Comparison of ENCODE assay signal across 1 cellular context in the genomic region with DNA sequence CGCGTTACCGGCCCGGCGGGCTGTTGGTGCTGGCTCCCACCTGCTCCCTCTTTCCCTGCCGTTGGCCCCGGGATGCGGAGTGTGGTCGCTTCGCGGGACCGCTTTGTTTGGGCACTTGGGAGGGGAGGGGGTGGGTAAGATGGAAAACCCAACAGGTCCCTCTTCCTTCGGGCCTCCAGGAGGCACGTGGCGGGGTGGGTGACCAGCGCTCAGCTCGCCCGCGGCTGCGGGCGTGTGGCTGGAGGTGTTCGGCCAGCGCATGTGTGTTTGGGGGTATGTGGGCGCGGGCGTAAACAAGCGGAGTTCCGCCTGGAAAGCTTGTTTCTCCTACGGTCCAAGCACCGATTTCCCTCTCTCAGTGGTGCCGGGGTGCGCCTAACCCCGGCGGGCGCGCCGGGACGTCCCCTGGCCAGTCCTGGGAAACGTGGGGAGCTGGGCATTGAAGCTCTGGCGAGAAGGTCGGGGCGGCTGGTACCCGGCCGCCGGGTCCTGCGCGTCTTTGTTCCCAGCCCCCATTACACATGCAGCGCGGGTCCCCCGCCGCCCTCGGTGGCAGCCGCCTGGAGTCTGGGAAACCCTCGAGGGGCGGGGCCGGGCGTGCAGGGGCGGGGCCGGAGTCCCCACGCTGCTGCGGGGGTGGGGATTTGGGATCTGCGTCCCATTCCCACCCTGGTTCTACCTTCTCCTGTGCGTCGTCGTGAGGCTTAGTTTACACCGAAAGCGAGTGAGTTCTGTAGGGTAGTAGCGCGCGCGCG.
TF ChIP-seq lines count a peak whose summit lies in the region.

No MANE protein-coding gene starts in this region.

TF ChIP-seq in HepG2, 621 proteins besides CTCF, POLR2A, EP300 and RAD21 (continued from another document and continues in another):
- TF ChIP-seq ZNF839 (CRISPR knock-in tag; IDR thresholded peaks at IDR 0.05; ENCODE audit: borderline replicate concordance) (no peak), NR2F6 (IDR thresholded peaks at IDR 0.05) (no peak), NR2F6 (CRISPR knock-in tag; IDR thresholded peaks at IDR 0.05) (0 out of 2 replicates have a peak, but pooled peaks have one; percentile 2), NFE2L1 (CRISPR knock-in tag; IDR thresholded peaks at IDR 0.05; ENCODE audit: borderline replicate concordance) (no peak), IRX3 (CRISPR knock-in tag; IDR thresholded peaks at IDR 0.05; ENCODE audit: borderline replicate concordance, low read depth) (no peak), DMAP1 (CRISPR knock-in tag; IDR thresholded peaks at IDR 0.05) (0 out of 2 replicates have a peak, but pooled peaks have one; percentile 18), ZNF329 (CRISPR knock-in tag; IDR thresholded peaks at IDR 0.05; ENCODE audit: low read depth) (no peak), ZNF264 (CRISPR knock-in tag; IDR thresholded peaks at IDR 0.05) (no peak), JUN (CRISPR knock-in tag; IDR thresholded peaks at IDR 0.05) (no peak), SMAD1 (CRISPR knock-in tag; IDR thresholded peaks at IDR 0.05; ENCODE audit: borderline replicate concordance, low read depth) (peak; percentile 29; the same call in 1 of the 2 replicates), ZBTB7A (CRISPR knock-in tag; IDR thresholded peaks at IDR 0.05) (peak; percentile 18; the same call in 1 of the 2 replicates), NCOA2 (CRISPR knock-in tag; IDR thresholded peaks at IDR 0.05) (no peak), NR3C1 (CRISPR knock-in tag; IDR thresholded peaks at IDR 0.05) (no peak), ZNF263 (CRISPR knock-in tag; IDR thresholded peaks at IDR 0.05) (no peak), ZNF598 (CRISPR knock-in tag; IDR thresholded peaks at IDR 0.05; ENCODE audit: borderline replicate concordance) (no peak), RORA (CRISPR knock-in tag; IDR thresholded peaks at IDR 0.05) (no peak), ZNF101 (CRISPR knock-in tag; IDR thresholded peaks at IDR 0.05; ENCODE audit: borderline replicate concordance, low read depth) (no peak), NFKBIZ (CRISPR knock-in tag; IDR thresholded peaks at IDR 0.05) (no peak), IRF2 (CRISPR knock-in tag; IDR thresholded peaks at IDR 0.05) (peak; percentile 48; the same call in 1 of the 2 replicates)
- TF ChIP-seq, protein P1, sequence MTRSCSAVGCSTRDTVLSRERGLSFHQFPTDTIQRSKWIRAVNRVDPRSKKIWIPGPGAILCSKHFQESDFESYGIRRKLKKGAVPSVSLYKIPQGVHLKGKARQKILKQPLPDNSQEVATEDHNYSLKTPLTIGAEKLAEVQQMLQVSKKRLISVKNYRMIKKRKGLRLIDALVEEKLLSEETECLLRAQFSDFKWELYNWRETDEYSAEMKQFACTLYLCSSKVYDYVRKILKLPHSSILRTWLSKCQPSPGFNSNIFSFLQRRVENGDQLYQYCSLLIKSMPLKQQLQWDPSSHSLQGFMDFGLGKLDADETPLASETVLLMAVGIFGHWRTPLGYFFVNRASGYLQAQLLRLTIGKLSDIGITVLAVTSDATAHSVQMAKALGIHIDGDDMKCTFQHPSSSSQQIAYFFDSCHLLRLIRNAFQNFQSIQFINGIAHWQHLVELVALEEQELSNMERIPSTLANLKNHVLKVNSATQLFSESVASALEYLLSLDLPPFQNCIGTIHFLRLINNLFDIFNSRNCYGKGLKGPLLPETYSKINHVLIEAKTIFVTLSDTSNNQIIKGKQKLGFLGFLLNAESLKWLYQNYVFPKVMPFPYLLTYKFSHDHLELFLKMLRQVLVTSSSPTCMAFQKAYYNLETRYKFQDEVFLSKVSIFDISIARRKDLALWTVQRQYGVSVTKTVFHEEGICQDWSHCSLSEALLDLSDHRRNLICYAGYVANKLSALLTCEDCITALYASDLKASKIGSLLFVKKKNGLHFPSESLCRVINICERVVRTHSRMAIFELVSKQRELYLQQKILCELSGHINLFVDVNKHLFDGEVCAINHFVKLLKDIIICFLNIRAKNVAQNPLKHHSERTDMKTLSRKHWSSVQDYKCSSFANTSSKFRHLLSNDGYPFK (CRISPR knock-in tag; IDR thresholded peaks at IDR 0.05; ENCODE audit: borderline replicate concordance) = 0 out of 2 replicates have a peak, but pooled peaks have one; percentile 51
- TF ChIP-seq, protein P2, sequence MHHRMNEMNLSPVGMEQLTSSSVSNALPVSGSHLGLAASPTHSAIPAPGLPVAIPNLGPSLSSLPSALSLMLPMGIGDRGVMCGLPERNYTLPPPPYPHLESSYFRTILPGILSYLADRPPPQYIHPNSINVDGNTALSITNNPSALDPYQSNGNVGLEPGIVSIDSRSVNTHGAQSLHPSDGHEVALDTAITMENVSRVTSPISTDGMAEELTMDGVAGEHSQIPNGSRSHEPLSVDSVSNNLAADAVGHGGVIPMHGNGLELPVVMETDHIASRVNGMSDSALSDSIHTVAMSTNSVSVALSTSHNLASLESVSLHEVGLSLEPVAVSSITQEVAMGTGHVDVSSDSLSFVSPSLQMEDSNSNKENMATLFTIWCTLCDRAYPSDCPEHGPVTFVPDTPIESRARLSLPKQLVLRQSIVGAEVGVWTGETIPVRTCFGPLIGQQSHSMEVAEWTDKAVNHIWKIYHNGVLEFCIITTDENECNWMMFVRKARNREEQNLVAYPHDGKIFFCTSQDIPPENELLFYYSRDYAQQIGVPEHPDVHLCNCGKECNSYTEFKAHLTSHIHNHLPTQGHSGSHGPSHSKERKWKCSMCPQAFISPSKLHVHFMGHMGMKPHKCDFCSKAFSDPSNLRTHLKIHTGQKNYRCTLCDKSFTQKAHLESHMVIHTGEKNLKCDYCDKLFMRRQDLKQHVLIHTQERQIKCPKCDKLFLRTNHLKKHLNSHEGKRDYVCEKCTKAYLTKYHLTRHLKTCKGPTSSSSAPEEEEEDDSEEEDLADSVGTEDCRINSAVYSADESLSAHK (CRISPR knock-in tag; IDR thresholded peaks at IDR 0.05; ENCODE audit: borderline replicate concordance) = no peak
- TF ChIP-seq, protein P3, sequence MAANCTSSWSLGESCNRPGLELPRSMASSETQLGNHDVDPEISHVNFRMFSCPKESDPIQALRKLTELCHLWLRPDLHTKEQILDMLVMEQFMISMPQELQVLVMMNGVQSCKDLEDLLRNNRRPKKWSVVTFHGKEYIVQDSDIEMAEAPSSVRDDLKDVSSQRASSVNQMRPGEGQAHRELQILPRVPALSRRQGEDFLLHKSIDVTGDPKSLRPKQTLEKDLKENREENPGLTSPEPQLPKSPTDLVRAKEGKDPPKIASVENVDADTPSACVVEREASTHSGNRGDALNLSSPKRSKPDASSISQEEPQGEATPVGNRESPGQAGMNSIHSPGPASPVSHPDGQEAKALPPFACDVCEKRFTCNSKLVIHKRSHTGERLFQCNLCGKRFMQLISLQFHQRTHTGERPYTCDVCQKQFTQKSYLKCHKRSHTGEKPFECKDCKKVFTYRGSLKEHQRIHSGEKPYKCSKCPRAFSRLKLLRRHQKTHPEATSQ (CRISPR knock-in tag; IDR thresholded peaks at IDR 0.05; ENCODE audit: borderline replicate concordance) = no peak
- TF ChIP-seq, protein P4, sequence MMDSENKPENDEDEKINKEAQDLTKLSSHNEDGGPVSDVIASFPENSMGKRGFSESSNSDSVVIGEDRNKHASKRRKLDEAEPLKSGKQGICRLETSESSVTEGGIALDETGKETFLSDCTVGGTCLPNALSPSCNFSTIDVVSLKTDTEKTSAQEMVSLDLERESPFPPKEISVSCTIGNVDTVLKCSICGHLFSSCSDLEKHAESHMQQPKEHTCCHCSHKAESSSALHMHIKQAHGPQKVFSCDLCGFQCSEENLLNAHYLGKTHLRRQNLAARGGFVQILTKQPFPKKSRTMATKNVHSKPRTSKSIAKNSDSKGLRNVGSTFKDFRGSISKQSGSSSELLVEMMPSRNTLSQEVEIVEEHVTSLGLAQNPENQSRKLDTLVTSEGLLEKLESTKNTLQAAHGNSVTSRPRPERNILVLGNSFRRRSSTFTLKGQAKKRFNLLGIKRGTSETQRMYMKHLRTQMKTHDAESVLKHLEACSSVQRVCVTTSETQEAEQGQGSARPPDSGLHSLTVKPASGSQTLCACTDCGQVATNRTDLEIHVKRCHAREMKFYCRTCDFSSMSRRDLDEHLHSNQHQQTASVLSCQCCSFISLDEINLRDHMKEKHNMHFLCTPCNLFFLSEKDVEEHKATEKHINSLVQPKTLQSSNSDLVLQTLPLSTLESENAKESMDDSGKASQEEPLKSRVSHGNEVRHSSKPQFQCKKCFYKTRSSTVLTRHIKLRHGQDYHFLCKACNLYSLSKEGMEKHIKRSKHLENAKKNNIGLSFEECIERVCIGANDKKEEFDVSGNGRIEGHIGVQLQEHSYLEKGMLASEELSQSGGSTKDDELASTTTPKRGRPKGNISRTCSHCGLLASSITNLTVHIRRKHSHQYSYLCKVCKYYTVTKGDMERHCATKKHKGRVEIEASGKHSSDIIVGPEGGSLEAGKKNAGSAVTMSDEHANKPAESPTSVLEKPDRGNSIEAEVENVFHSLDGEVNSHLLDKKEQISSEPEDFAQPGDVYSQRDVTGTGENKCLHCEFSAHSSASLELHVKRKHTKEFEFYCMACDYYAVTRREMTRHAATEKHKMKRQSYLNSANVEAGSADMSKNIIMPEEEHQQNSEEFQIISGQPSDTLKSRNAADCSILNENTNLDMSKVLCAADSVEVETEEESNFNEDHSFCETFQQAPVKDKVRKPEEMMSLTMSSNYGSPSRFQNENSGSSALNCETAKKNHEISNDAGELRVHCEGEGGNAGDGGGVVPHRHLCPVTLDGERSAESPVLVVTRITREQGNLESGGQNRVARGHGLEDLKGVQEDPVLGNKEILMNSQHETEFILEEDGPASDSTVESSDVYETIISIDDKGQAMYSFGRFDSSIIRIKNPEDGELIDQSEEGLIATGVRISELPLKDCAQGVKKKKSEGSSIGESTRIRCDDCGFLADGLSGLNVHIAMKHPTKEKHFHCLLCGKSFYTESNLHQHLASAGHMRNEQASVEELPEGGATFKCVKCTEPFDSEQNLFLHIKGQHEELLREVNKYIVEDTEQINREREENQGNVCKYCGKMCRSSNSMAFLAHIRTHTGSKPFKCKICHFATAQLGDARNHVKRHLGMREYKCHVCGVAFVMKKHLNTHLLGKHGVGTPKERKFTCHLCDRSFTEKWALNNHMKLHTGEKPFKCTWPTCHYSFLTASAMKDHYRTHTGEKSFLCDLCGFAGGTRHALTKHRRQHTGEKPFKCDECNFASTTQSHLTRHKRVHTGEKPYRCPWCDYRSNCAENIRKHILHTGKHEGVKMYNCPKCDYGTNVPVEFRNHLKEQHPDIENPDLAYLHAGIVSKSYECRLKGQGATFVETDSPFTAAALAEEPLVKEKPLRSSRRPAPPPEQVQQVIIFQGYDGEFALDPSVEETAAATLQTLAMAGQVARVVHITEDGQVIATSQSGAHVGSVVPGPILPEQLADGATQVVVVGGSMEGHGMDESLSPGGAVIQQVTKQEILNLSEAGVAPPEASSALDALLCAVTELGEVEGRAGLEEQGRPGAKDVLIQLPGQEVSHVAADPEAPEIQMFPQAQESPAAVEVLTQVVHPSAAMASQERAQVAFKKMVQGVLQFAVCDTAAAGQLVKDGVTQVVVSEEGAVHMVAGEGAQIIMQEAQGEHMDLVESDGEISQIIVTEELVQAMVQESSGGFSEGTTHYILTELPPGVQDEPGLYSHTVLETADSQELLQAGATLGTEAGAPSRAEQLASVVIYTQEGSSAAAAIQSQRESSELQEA (CRISPR knock-in tag; IDR thresholded peaks at IDR 0.05; ENCODE audit: not compliant biosample characterization) = no peak
- TF ChIP-seq, protein P5, sequence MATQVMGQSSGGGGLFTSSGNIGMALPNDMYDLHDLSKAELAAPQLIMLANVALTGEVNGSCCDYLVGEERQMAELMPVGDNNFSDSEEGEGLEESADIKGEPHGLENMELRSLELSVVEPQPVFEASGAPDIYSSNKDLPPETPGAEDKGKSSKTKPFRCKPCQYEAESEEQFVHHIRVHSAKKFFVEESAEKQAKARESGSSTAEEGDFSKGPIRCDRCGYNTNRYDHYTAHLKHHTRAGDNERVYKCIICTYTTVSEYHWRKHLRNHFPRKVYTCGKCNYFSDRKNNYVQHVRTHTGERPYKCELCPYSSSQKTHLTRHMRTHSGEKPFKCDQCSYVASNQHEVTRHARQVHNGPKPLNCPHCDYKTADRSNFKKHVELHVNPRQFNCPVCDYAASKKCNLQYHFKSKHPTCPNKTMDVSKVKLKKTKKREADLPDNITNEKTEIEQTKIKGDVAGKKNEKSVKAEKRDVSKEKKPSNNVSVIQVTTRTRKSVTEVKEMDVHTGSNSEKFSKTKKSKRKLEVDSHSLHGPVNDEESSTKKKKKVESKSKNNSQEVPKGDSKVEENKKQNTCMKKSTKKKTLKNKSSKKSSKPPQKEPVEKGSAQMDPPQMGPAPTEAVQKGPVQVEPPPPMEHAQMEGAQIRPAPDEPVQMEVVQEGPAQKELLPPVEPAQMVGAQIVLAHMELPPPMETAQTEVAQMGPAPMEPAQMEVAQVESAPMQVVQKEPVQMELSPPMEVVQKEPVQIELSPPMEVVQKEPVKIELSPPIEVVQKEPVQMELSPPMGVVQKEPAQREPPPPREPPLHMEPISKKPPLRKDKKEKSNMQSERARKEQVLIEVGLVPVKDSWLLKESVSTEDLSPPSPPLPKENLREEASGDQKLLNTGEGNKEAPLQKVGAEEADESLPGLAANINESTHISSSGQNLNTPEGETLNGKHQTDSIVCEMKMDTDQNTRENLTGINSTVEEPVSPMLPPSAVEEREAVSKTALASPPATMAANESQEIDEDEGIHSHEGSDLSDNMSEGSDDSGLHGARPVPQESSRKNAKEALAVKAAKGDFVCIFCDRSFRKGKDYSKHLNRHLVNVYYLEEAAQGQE (IDR thresholded peaks at IDR 0.05; ENCODE audit: borderline replicate concordance in 1 of 2, low read depth in 1 of 2, low read length in 2 of 2) = no peak; a peak in 1 of 4 replicates
- TF ChIP-seq, protein P6, sequence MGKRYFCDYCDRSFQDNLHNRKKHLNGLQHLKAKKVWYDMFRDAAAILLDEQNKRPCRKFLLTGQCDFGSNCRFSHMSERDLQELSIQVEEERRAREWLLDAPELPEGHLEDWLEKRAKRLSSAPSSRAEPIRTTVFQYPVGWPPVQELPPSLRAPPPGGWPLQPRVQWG (CRISPR knock-in tag; IDR thresholded peaks at IDR 0.05; ENCODE audit: borderline replicate concordance, low read depth) = no peak
- TF ChIP-seq, protein P7, sequence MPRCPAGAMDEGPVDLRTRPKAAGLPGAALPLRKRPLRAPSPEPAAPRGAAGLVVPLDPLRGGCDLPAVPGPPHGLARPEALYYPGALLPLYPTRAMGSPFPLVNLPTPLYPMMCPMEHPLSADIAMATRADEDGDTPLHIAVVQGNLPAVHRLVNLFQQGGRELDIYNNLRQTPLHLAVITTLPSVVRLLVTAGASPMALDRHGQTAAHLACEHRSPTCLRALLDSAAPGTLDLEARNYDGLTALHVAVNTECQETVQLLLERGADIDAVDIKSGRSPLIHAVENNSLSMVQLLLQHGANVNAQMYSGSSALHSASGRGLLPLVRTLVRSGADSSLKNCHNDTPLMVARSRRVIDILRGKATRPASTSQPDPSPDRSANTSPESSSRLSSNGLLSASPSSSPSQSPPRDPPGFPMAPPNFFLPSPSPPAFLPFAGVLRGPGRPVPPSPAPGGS (CRISPR knock-in tag; IDR thresholded peaks at IDR 0.05) = 0 out of 2 replicates have a peak, but pooled peaks have one; percentile 35
